ENCODE assay signal across 24 cellular contexts in the genomic region with DNA sequence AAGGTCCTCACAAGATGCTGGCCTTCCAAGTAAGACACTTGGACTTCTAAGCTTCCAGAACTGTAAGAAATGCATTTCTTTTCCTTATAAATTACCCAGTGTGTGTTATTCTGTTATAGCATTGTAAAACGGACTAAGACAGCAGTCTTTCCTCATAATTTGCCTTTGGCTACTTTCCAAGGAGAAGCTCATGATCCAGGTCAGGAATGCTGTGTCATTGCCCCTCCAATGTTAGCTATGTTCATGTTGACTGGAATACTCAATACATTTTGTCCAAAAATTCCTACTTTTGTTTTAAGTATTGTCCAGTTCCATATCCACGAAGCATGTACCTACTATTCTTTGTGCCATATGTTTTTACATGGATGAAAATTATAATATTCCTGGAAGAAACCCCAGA.
"Had no signal": no experiment of that assay in that cellular context is flagged by ENCODE, and none has a peak within 500 bp of the region (broad histone marks: within the 10 kb centered on the region; RNA-seq: fewer than 3 reads in every experiment).

No MANE protein-coding gene starts in this region.

- H3K27me3 Mint-ChIP-seq: activated B cell treated with CpG ODN at 0.5 μM for 24 hours; activated CD4-positive, alpha-beta T cell treated with anti-CD3 and anti-CD28 coated beads, Interleukin-2, amount 10 ng/mL, durations not matched to agents 24 days and 14 days had no signal

- H3K36me3 Mint-ChIP-seq: activated naive CD8-positive, alpha-beta T cell; T-cell had no signal

- DNase-seq: activated B cell treated with CpG ODN at 0.5 μM for 24 hours; activated CD4-positive, alpha-beta T cell treated with anti-CD3 and anti-CD28 coated beads for 1 hour; activated CD4-positive, alpha-beta T cell treated with anti-CD3 and anti-CD28 coated beads, Interleukin-2, amount 10 ng/mL, durations not matched to agents 24 days and 14 days; activated CD4-positive, alpha-beta T cell treated with anti-CD3 and anti-CD28 coated beads, Interleukin-2, amount 50 U/mL, for 48 hours; activated CD8-positive, alpha-beta memory T cell treated with anti-CD3 and anti-CD28 coated beads for 24 hours; activated effector memory CD4-positive, alpha-beta T cell treated with anti-CD3 and anti-CD28 coated beads, Interleukin-2, amount 50 U/mL, for 16 hours; activated naive CD4-positive, alpha-beta T cell treated with Interleukin-2 at 50 U/mL for 16 hours; activated T-cell treated with anti-CD3 and anti-CD28 coated beads, Interleukin-2, amount 50 U/mL, for 4 hours; MM.1S; NCI-H1105; NCI-H1436; NCI-H1694 treated with DMSO at 0.1 percent for 48 hours; NCI-H2029 treated with DMSO at 0.1 percent for 48 hours; NCI-H345; NCI-H510A; NCI-H526 treated with DMSO at 0.1 percent for 48 hours; NCI-H82; T-cell; T-helper 2 cell; T1000 had no signal

- H3K9ac ChIP-seq: KMS-11 had no signal

- H3K27ac ChIP-seq: KMS-11, SK-N-MC had no signal

- H3K27ac Mint-ChIP-seq: activated B cell treated with CpG ODN at 0.5 μM for 24 hours; activated CD4-positive, alpha-beta T cell treated with anti-CD3 and anti-CD28 coated beads, Interleukin-2, amount 10 ng/mL, durations not matched to agents 24 days and 14 days; activated naive CD8-positive, alpha-beta T cell; T-cell had no signal

- FAIRE-seq: TTC549 had no signal

- ATAC-seq: activated T-cell treated with anti-CD3 and anti-CD28 coated beads, Interleukin-2, amount 50 U/mL, for 4 hours; T-cell had no signal

- H3K9me3 Mint-ChIP-seq: activated B cell treated with CpG ODN at 0.5 μM for 24 hours; activated CD4-positive, alpha-beta T cell treated with anti-CD3 and anti-CD28 coated beads, Interleukin-2, amount 10 ng/mL, durations not matched to agents 24 days and 14 days; activated T-cell treated with anti-CD3 and anti-CD28 coated beads, Interleukin-2, amount 50 U/mL, for 4 hours; T-cell had no signal

- H3K4me2 ChIP-seq: KMS-11 had no signal

- H3K4me3 ChIP-seq: SK-N-MC had no signal

- H3K4me3 Mint-ChIP-seq: activated B cell treated with CpG ODN at 0.5 μM for 24 hours; activated CD4-positive, alpha-beta T cell treated with anti-CD3 and anti-CD28 coated beads, Interleukin-2, amount 10 ng/mL, durations not matched to agents 24 days and 14 days; activated naive CD8-positive, alpha-beta T cell; activated T-cell treated with anti-CD3 and anti-CD28 coated beads, Interleukin-2, amount 50 U/mL, for 4 hours; T-cell had no signal

- H3K4me1 Mint-ChIP-seq: activated B cell treated with CpG ODN at 0.5 μM for 24 hours; activated CD4-positive, alpha-beta T cell treated with anti-CD3 and anti-CD28 coated beads, Interleukin-2, amount 10 ng/mL, durations not matched to agents 24 days and 14 days; T-cell had no signal
